13 cellular contexts compared by ENCODE assay signal in genomic region chr1:12472410-12472797, GRCh38.
DNase-seq lines count a peak whose midpoint lies in the region; ATAC-seq and TF ChIP-seq lines count a peak whose summit lies in the region.
"Had no signal": no experiment of that assay in that cellular context is flagged by ENCODE, and none has a peak within 500 bp of the region (broad histone marks: within the 10 kb centered on the region; RNA-seq: fewer than 3 reads in every experiment).

No MANE protein-coding gene starts in this region.

- peaks cover 93% of the 10 kb centered on the region for H3K4me1 Mint-ChIP-seq in activated naive CD4-positive, alpha-beta T cell treated with anti-CD3 and anti-CD28 coated beads, Interleukin-2, amount 50 U/mL, for 24 hours
- peaks cover 90% of the 10 kb centered on the region for H3K4me1 Mint-ChIP-seq in activated naive CD8-positive, alpha-beta T cell (ENCODE audit: low read depth)
- H3K4me1 Mint-ChIP-seq in naive thymus-derived CD8-positive, alpha-beta T cell = peaks cover 34 to 90% (median 85%) of the 10 kb centered on the region in 4 donors

- no peak for DNase-seq in activated naive CD4-positive, alpha-beta T cell treated with anti-CD3 and anti-CD28 coated beads, Interleukin-2, amount 50 U/mL, for 16 hours
- no peak for DNase-seq in naive thymus-derived CD8-positive, alpha-beta T cell
- no peak for DNase-seq in upper lobe of left lung
- no peak for DNase-seq in NAMALWA (ENCODE audit: low spot score)
- no peak for DNase-seq in NCI-H345 (lab: John Stamatoyannopoulos, UW)
- DNase-seq: EL, H7, MV-4-11, NCI-H774 had no signal

- peaks cover 12% of the 10 kb centered on the region for H3K36me3 Mint-ChIP-seq in activated naive CD4-positive, alpha-beta T cell treated with anti-CD3 and anti-CD28 coated beads, Interleukin-2, amount 50 U/mL, for 24 hours
- H3K36me3 Mint-ChIP-seq in activated naive CD8-positive, alpha-beta T cell = peaks cover 11% of the 10 kb centered on the region
- H3K36me3 Mint-ChIP-seq in naive thymus-derived CD8-positive, alpha-beta T cell = peaks cover 0 to 6% (median 2%) of the 10 kb centered on the region in 3 donors

- peak overlapping the region; percentile 84 for H3K4me3 Mint-ChIP-seq in activated naive CD4-positive, alpha-beta T cell treated with anti-CD3 and anti-CD28 coated beads, Interleukin-2, amount 50 U/mL, for 24 hours
- peak overlapping the region; percentile 65 for H3K4me3 Mint-ChIP-seq in activated naive CD8-positive, alpha-beta T cell
- peak overlapping the region; percentile 56 to 86 (median 78) for H3K4me3 Mint-ChIP-seq in naive thymus-derived CD8-positive, alpha-beta T cell
- H3K4me3 Mint-ChIP-seq: WTC11 had no signal

- TF ChIP-seq CTCF in upper lobe of left lung (IDR thresholded peaks at IDR 0.05) = no peak

- no peak for TF ChIP-seq POLR2A in upper lobe of left lung (IDR thresholded peaks at IDR 0.05)

- no peaks in the 10 kb centered on the region for H3K36me3 ChIP-seq in upper lobe of left lung

- H3K4me3 ChIP-seq in upper lobe of left lung = no peak overlapping the region

- H3K27me3 ChIP-seq in upper lobe of left lung = no peaks in the 10 kb centered on the region

- no peaks in the 10 kb centered on the region for H3K9me3 ChIP-seq in upper lobe of left lung

- POLR2A ChIA-PET in naive thymus-derived CD8-positive, alpha-beta T cell (lab: Charles Lee) = interaction anchor here (0.9 to 14.4 kb wide), 10 partner anchors 9 to 146 kb away, joined by 3 to 211 read pairs (median 5); partner anchors contain the start of gene DHRS3

- ATAC-seq in naive thymus-derived CD8-positive, alpha-beta T cell = no peak
- ATAC-seq in upper lobe of left lung (ENCODE audit: low FRiP score in 2 of 2) (no peak), GM21381 (IDR thresholded peaks at IDR 0.05; ENCODE audit: unreplicated experiment) (no peak)
- ATAC-seq: WTC11 had no signal

- H3K9me3 Mint-ChIP-seq in activated naive CD4-positive, alpha-beta T cell treated with anti-CD3 and anti-CD28 coated beads, Interleukin-2, amount 50 U/mL, for 24 hours = no peaks in the 10 kb centered on the region
- no peaks in the 10 kb centered on the region for H3K9me3 Mint-ChIP-seq in activated naive CD8-positive, alpha-beta T cell (ENCODE audit: low read depth)
- H3K9me3 Mint-ChIP-seq in naive thymus-derived CD8-positive, alpha-beta T cell = no peaks in the 10 kb centered on the region

- H3K27ac ChIP-seq in upper lobe of left lung = peak overlapping the region in 3 of 4 donors; percentile 23 to 77 (median 42)

- WGBS in upper lobe of left lung, 2 donors = 90 to 95% methylated on average over 2 of the region's 2 CpGs

- no peaks in the 10 kb centered on the region for H3K27me3 Mint-ChIP-seq in activated naive CD4-positive, alpha-beta T cell treated with anti-CD3 and anti-CD28 coated beads, Interleukin-2, amount 50 U/mL, for 24 hours
- H3K27me3 Mint-ChIP-seq in activated naive CD8-positive, alpha-beta T cell = no peaks in the 10 kb centered on the region
- H3K27me3 Mint-ChIP-seq in naive thymus-derived CD8-positive, alpha-beta T cell = no peaks in the 10 kb centered on the region

- TF ChIP-seq EP300 in upper lobe of left lung (IDR thresholded peaks at IDR 0.05) = no peak

- peaks cover 42 to 58% (median 50%) of the 10 kb centered on the region in 4 donors for H3K4me1 ChIP-seq in upper lobe of left lung

- peak overlapping the region; percentile 98 for H3K27ac Mint-ChIP-seq in activated naive CD4-positive, alpha-beta T cell treated with anti-CD3 and anti-CD28 coated beads, Interleukin-2, amount 50 U/mL, for 24 hours
- peak overlapping the region; percentile 97 for H3K27ac Mint-ChIP-seq in activated naive CD8-positive, alpha-beta T cell
- H3K27ac Mint-ChIP-seq in naive thymus-derived CD8-positive, alpha-beta T cell = peak overlapping the region; percentile 90 to 97 (median 96)
